In genomic region chr20:40717343-40717865, GRCh38 we compare ENCODE assay signal across 1 cellular context.
TF ChIP-seq lines count a peak whose summit lies in the region.

No MANE protein-coding gene starts in this region.

TF ChIP-seq in SK-N-SH treated with all-trans-retinoic acid at 6 μM for 48 hours, 23 proteins besides CTCF, POLR2A, EP300 and RAD21 (continued from another document):
- TF ChIP-seq CSRNP3 (CRISPR knock-in tag; IDR thresholded peaks at IDR 0.05) (no peak), PATZ1 (CRISPR knock-in tag; IDR thresholded peaks at IDR 0.05; ENCODE audit: borderline replicate concordance) (no peak), ZFP3 (CRISPR knock-in tag; IDR thresholded peaks at IDR 0.05) (no peak), ZNF70 (CRISPR knock-in tag; IDR thresholded peaks at IDR 0.05) (no peak)
